Comparison of ENCODE assay signal across 8 cellular contexts in genomic region chr10:55237462-55237861, GRCh38.
"Had no signal": no experiment of that assay in that cellular context is flagged by ENCODE, and none has a peak within 500 bp of the region (broad histone marks: within the 10 kb centered on the region; RNA-seq: fewer than 3 reads in every experiment).

No MANE protein-coding gene starts in this region.

- H2AFZ ChIP-seq: GM23248 had no signal

- FAIRE-seq: H54 had no signal

- H3K4me3 ChIP-seq: GM23248 had no signal

- H3K9ac ChIP-seq: GM23248 had no signal

- DNase-seq: GM23248, GOT3, H9, HCEC 1CT, Kasumi-1, KG1 had no signal

- H3K27ac ChIP-seq: GM23248, HL-60 had no signal
